Comparison of ENCODE assay signal across 22 cellular contexts in the genomic region with DNA sequence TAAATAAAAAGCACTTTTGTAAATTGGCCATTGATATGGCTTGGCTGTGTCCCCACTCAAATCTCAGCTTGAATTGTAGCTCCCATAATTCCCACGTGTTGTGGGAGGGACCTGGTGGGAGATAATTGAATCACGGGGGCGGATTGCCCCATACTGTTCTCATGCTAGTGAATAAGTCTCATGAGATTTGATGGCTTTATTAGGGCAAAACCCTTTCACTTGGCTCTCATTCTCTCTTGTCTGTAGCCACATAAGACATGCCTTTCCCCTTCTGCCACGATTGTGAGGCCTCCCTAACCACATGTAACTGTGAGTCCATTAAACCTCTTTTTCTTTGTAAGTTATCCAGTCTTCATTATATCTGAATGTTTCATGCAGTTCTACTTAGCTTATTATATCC.
"Had no signal": no experiment of that assay in that cellular context is flagged by ENCODE, and none has a peak within 500 bp of the region (broad histone marks: within the 10 kb centered on the region; RNA-seq: fewer than 3 reads in every experiment).

No MANE protein-coding gene starts in this region.

- H3K27ac ChIP-seq: Peyer's patch, SJSA1 had no signal

- H3K36me3 ChIP-seq: Peyer's patch, SJSA1 had no signal

- H3K4me3 Mint-ChIP-seq: activated CD8-positive, alpha-beta T cell treated with anti-CD3 and anti-CD28 coated beads for 36 hours; activated naive CD4-positive, alpha-beta T cell treated with anti-CD3 and anti-CD28 coated beads, Interleukin-2, amount 10 ng/mL, durations not matched to agents 7 days and 5 days; activated naive CD8-positive, alpha-beta T cell treated with anti-CD3 and anti-CD28 coated beads, Interleukin-2, amount 10 ng/mL, durations not matched to agents 7 days and 5 days; activated T-cell treated with anti-CD3 and anti-CD28 coated beads, Interleukin-2, amount 50 U/mL, for 72 hours; T-helper 1 cell treated with Interleukin-12 subunit alpha and Interleukin-12 subunit beta and Interleukin-4 antibody, amounts not matched to agents 30 μg/mL and 1 μg/mL, for 36 hours had no signal

- H3K9me3 Mint-ChIP-seq: activated CD8-positive, alpha-beta T cell treated with anti-CD3 and anti-CD28 coated beads for 36 hours; activated naive CD4-positive, alpha-beta T cell treated with anti-CD3 and anti-CD28 coated beads, Interleukin-2, amount 10 ng/mL, durations not matched to agents 7 days and 5 days; activated naive CD8-positive, alpha-beta T cell treated with anti-CD3 and anti-CD28 coated beads, Interleukin-2, amount 10 ng/mL, durations not matched to agents 7 days and 5 days; activated T-cell treated with anti-CD3 and anti-CD28 coated beads, Interleukin-2, amount 50 U/mL, for 72 hours; activated T-helper 2 cell treated with anti-CD3 and anti-CD28 coated beads, Interferon-gamma antibody, Interleukin-2, Interleukin-4, amounts not matched to agents 10 μg/mL and 5 μg/mL and 100 μg/mL, durations not matched to agents 14 hours and 24 hours and 36 hours; T-helper 1 cell treated with Interleukin-12 subunit alpha and Interleukin-12 subunit beta and Interleukin-4 antibody, amounts not matched to agents 30 μg/mL and 1 μg/mL, for 36 hours had no signal

- H3K36me3 Mint-ChIP-seq: activated naive CD4-positive, alpha-beta T cell treated with anti-CD3 and anti-CD28 coated beads, Interleukin-2, amount 10 ng/mL, durations not matched to agents 7 days and 5 days; activated naive CD8-positive, alpha-beta T cell treated with anti-CD3 and anti-CD28 coated beads, Interleukin-2, amount 10 ng/mL, durations not matched to agents 7 days and 5 days had no signal

- H3K27me3 ChIP-seq: Peyer's patch, SJSA1 had no signal

- ATAC-seq: activated CD4-positive, CD25-positive, alpha-beta regulatory T cell treated with anti-CD3 and anti-CD28 coated beads, Interleukin-2, amount 50 U/mL, for 24 hours; activated CD8-positive, alpha-beta T cell treated with anti-CD3 and anti-CD28 coated beads for 36 hours; activated T-cell treated with anti-CD3 and anti-CD28 coated beads, Interleukin-2, amount 50 U/mL, for 72 hours had no signal

- DNase-seq: activated CD4-positive, alpha-beta T cell treated with anti-CD3 and anti-CD28 coated beads for 4 hours; activated CD8-positive, alpha-beta memory T cell treated with anti-CD3 and anti-CD28 coated beads, Interleukin-2, amount 50 U/mL, for 4 hours; activated CD8-positive, alpha-beta T cell treated with anti-CD3 and anti-CD28 coated beads for 36 hours; activated gamma-delta T cell treated with Interleukin-2 at 50 U/mL for 16 hours; activated naive CD4-positive, alpha-beta T cell treated with anti-CD3 and anti-CD28 coated beads, Interleukin-2, amount 10 ng/mL, durations not matched to agents 7 days and 5 days; activated naive CD8-positive, alpha-beta T cell treated with anti-CD3 and anti-CD28 coated beads, Interleukin-2, amount 10 ng/mL, durations not matched to agents 7 days and 5 days; activated T-cell treated with anti-CD3 and anti-CD28 coated beads, Interleukin-2, amount 50 U/mL, for 72 hours; amniotic stem cell; KG1; MV-4-11; NCI-H1105; NCI-H1436; NCI-H1694 treated with DMSO at 0.1 percent for 48 hours; NCI-H2029 treated with DMSO at 0.1 percent for 48 hours; NCI-H510A treated with DMSO at 0.1 percent for 48 hours; NCI-H69; Peyer's patch; SHP77 had no signal

- H3K27ac Mint-ChIP-seq: activated CD8-positive, alpha-beta T cell treated with anti-CD3 and anti-CD28 coated beads for 36 hours; activated naive CD4-positive, alpha-beta T cell treated with anti-CD3 and anti-CD28 coated beads, Interleukin-2, amount 10 ng/mL, durations not matched to agents 7 days and 5 days; activated naive CD8-positive, alpha-beta T cell treated with anti-CD3 and anti-CD28 coated beads, Interleukin-2, amount 10 ng/mL, durations not matched to agents 7 days and 5 days; activated T-cell treated with anti-CD3 and anti-CD28 coated beads, Interleukin-2, amount 50 U/mL, for 72 hours; activated T-helper 2 cell treated with anti-CD3 and anti-CD28 coated beads, Interferon-gamma antibody, Interleukin-2, Interleukin-4, amounts not matched to agents 10 μg/mL and 5 μg/mL and 100 μg/mL, durations not matched to agents 14 hours and 24 hours and 36 hours; T-helper 1 cell treated with Interleukin-12 subunit alpha and Interleukin-12 subunit beta and Interleukin-4 antibody, amounts not matched to agents 30 μg/mL and 1 μg/mL, for 36 hours had no signal

- H3K4me1 Mint-ChIP-seq: activated naive CD4-positive, alpha-beta T cell treated with anti-CD3 and anti-CD28 coated beads, Interleukin-2, amount 10 ng/mL, durations not matched to agents 7 days and 5 days had no signal

- H3K4me3 ChIP-seq: Peyer's patch, SJSA1 had no signal
